In genomic region chr3:197222816-197223419, GRCh38 we compare ENCODE assay signal across 20 cellular contexts.
A peak's percentile ranks its signal among the peaks of the same experiment; 100 is the strongest.
DNase-seq lines count a peak whose midpoint lies in the region; ATAC-seq and TF ChIP-seq lines count a peak whose summit lies in the region.
"Had no signal": no experiment of that assay in that cellular context is flagged by ENCODE, and none has a peak within 500 bp of the region (broad histone marks: within the 10 kb centered on the region; RNA-seq: fewer than 3 reads in every experiment).

No MANE protein-coding gene starts in this region.

- H3K4ac ChIP-seq in H9 (ENCODE audit: low read depth, low read length): no peak overlapping the region

- H3K9me3 Mint-ChIP-seq in H9 (no peaks in the 10 kb centered on the region), glutamatergic neuron (ENCODE audit: unreplicated experiment) (peaks cover 2% of the 10 kb centered on the region)
- no peaks in the 10 kb centered on the region for H3K9me3 Mint-ChIP-seq in activated T-helper 2 cell treated with anti-CD3 and anti-CD28 coated beads, Interferon-gamma antibody, Interleukin-2, Interleukin-4, amounts not matched to agents 10 μg/mL and 5 μg/mL and 100 μg/mL, durations not matched to agents 14 hours and 24 hours and 36 hours
- H3K9me3 Mint-ChIP-seq: activated naive CD8-positive, alpha-beta T cell treated with anti-CD3 and anti-CD28 coated beads, Interleukin-2, amount 50 U/mL, for 24 hours; T-helper 1 cell treated with Interleukin-12 subunit alpha and Interleukin-12 subunit beta and Interleukin-4 antibody, amounts not matched to agents 30 μg/mL and 1 μg/mL, for 36 hours had no signal

- peak overlapping the region in 2 of 3 experiments; percentile 17 to 41; a peak in 2 of 7 replicates for H3K27ac Mint-ChIP-seq in H9
- peak overlapping the region; percentile 24 for H3K27ac Mint-ChIP-seq in activated T-helper 2 cell treated with anti-CD3 and anti-CD28 coated beads, Interferon-gamma antibody, Interleukin-2, Interleukin-4, amounts not matched to agents 10 μg/mL and 5 μg/mL and 100 μg/mL, durations not matched to agents 14 hours and 24 hours and 36 hours
- peak overlapping the region; percentile 6 for H3K27ac Mint-ChIP-seq in glutamatergic neuron (ENCODE audit: unreplicated experiment)
- H3K27ac Mint-ChIP-seq: activated naive CD8-positive, alpha-beta T cell treated with anti-CD3 and anti-CD28 coated beads, Interleukin-2, amount 50 U/mL, for 24 hours; T-helper 1 cell treated with Interleukin-12 subunit alpha and Interleukin-12 subunit beta and Interleukin-4 antibody, amounts not matched to agents 30 μg/mL and 1 μg/mL, for 36 hours had no signal

- TF ChIP-seq CTCF in H9 (conservative IDR thresholded peaks at IDR 0.05): no peak
- no peak for TF ChIP-seq CTCF in glutamatergic neuron (IDR thresholded peaks at IDR 0.05; ENCODE audit: partially characterized antibody, unreplicated experiment)
- TF ChIP-seq CTCF in omental fat pad (IDR thresholded peaks at IDR 0.05): no peak
- no peak for TF ChIP-seq CTCF in testis (IDR thresholded peaks at IDR 0.05)

- H3K4me1 ChIP-seq in H9 (ENCODE audit: insufficient read depth, low read length) (no peaks in the 10 kb centered on the region; the same call in 1 of the 2 replicates), testis (peaks cover 10% of the 10 kb centered on the region)

- H2BK12ac ChIP-seq in H9 (ENCODE audit: insufficient read length, low read depth, low read length): no peak overlapping the region

- H3K4me1 Mint-ChIP-seq in H9: peaks cover 23 to 26% of the 10 kb centered on the region in 2 experiments
- peaks cover 10% of the 10 kb centered on the region for H3K4me1 Mint-ChIP-seq in activated T-helper 2 cell treated with anti-CD3 and anti-CD28 coated beads, Interferon-gamma antibody, Interleukin-2, Interleukin-4, amounts not matched to agents 10 μg/mL and 5 μg/mL and 100 μg/mL, durations not matched to agents 14 hours and 24 hours and 36 hours (ENCODE audit: low read depth)
- peaks cover 49% of the 10 kb centered on the region for H3K4me1 Mint-ChIP-seq in glutamatergic neuron (ENCODE audit: low read depth, unreplicated experiment)

- H3K79me2 ChIP-seq in H9 (ENCODE audit: insufficient read depth, low read length): peaks cover 3% of the 10 kb centered on the region; the same call in 1 of the 2 replicates

- H2BK20ac ChIP-seq in H9 (ENCODE audit: low read depth, low read length, poor library complexity, severe bottlenecking): no peak overlapping the region

- H3K14ac ChIP-seq in H9 (ENCODE audit: insufficient read depth, low read length): no peak overlapping the region

- H4K5ac ChIP-seq in H9 (ENCODE audit: insufficient read length, low read depth, low read length): no peak overlapping the region

- no peak overlapping the region for H2BK5ac ChIP-seq in H9 (ENCODE audit: insufficient read length, low read length)

- no peak overlapping the region for H2BK15ac ChIP-seq in H9 (ENCODE audit: low read depth, low read length)

- no peak for TF ChIP-seq POLR2A in testis (IDR thresholded peaks at IDR 0.05)

- no peak overlapping the region for H3K4me2 ChIP-seq in H9 (ENCODE audit: insufficient read depth, insufficient read length, low read length)

- H3K27me3 ChIP-seq in H9 (ENCODE audit: insufficient read depth, low read length): no peaks in the 10 kb centered on the region
- no peaks in the 10 kb centered on the region for H3K27me3 ChIP-seq in testis

- H4K20me1 ChIP-seq in H9 (ENCODE audit: control insufficient read depth, insufficient read depth, insufficient read length): no peaks in the 10 kb centered on the region

- no peak overlapping the region for H3K56ac ChIP-seq in H9 (ENCODE audit: insufficient read length, low read depth, low read length)

- no peak overlapping the region for H2BK120ac ChIP-seq in H9 (ENCODE audit: low read depth, low read length, poor library complexity, severe bottlenecking)

- ATAC-seq in omental fat pad (ENCODE audit: low FRiP score): peak; percentile 26
- ATAC-seq in stimulated activated naive CD8-positive, alpha-beta T cell treated with anti-CD3 and anti-CD28 coated beads, Interleukin-15, Interleukin-2, amounts not matched to agents 100 U/mL and 50 U/mL, for 24 hours: no peak
- ATAC-seq: activated naive CD8-positive, alpha-beta T cell treated with anti-CD3 and anti-CD28 coated beads, Interleukin-2, amount 50 U/mL, for 24 hours had no signal

- H2AK5ac ChIP-seq in H9 (ENCODE audit: insufficient read length, low read length): no peak overlapping the region

- H3K9ac ChIP-seq in H9 (ENCODE audit: extremely low read depth, insufficient read length, low read length): no peak overlapping the region

- H2AFZ ChIP-seq in H9 (ENCODE audit: low read length): no peak overlapping the region

- peaks cover 12% of the 10 kb centered on the region for H3K79me1 ChIP-seq in H9 (ENCODE audit: insufficient read depth, low read depth, low read length, poor library complexity, severe bottlenecking)

- no peak overlapping the region for H3T11ph ChIP-seq in H9 (ENCODE audit: low read length)

- H3K23me2 ChIP-seq in H9 (ENCODE audit: insufficient read length, low read depth, low read length, poor library complexity, severe bottlenecking): no peaks in the 10 kb centered on the region

- H3K27ac ChIP-seq in H9 (ENCODE audit: insufficient read length, low read depth, low read length) (no peak overlapping the region), testis (no peak overlapping the region)
- H3K27ac ChIP-seq: WERI-Rb-1 had no signal

- intact Hi-C loops in activated T-helper 2 cell treated with anti-CD3 and anti-CD28 coated beads, Interferon-gamma antibody, Interleukin-2, Interleukin-4, amounts not matched to agents 10 μg/mL and 5 μg/mL and 100 μg/mL, durations not matched to agents 14 hours and 24 hours and 36 hours (cut with micrococcal nuclease): no loop called here
- intact Hi-C loops in testis (cut with DNase I; ENCODE audit: low total_unique reads): no loop called here

- H3K18ac ChIP-seq in H9 (ENCODE audit: insufficient read length, low read depth, low read length): no peak overlapping the region

- no peaks in the 10 kb centered on the region for H3K36me3 Mint-ChIP-seq in H9 (ENCODE audit: insufficient read depth in 1 of 3, low read depth in 3 of 3)
- H3K36me3 Mint-ChIP-seq in activated T-helper 2 cell treated with anti-CD3 and anti-CD28 coated beads, Interferon-gamma antibody, Interleukin-2, Interleukin-4, amounts not matched to agents 10 μg/mL and 5 μg/mL and 100 μg/mL, durations not matched to agents 14 hours and 24 hours and 36 hours (ENCODE audit: low read depth): no peaks in the 10 kb centered on the region
- no peaks in the 10 kb centered on the region for H3K36me3 Mint-ChIP-seq in glutamatergic neuron (ENCODE audit: unreplicated experiment)

- no peaks in the 10 kb centered on the region for H3K27me3 Mint-ChIP-seq in H9 (ENCODE audit: low read depth)
- H3K27me3 Mint-ChIP-seq in activated T-helper 2 cell treated with anti-CD3 and anti-CD28 coated beads, Interferon-gamma antibody, Interleukin-2, Interleukin-4, amounts not matched to agents 10 μg/mL and 5 μg/mL and 100 μg/mL, durations not matched to agents 14 hours and 24 hours and 36 hours (ENCODE audit: low read depth): no peaks in the 10 kb centered on the region
- H3K27me3 Mint-ChIP-seq in glutamatergic neuron (ENCODE audit: unreplicated experiment): no peaks in the 10 kb centered on the region
- H3K27me3 Mint-ChIP-seq: activated naive CD8-positive, alpha-beta T cell treated with anti-CD3 and anti-CD28 coated beads, Interleukin-2, amount 50 U/mL, for 24 hours had no signal

- H4K8ac ChIP-seq in H9 (replicated peaks; ENCODE audit: insufficient read length, low read depth, low read length): no peak overlapping the region

- no peak overlapping the region for H3K23ac ChIP-seq in H9 (ENCODE audit: insufficient read length, low read depth, low read length)

- H3K9me3 ChIP-seq in H9 (ENCODE audit: control insufficient read depth, low read depth, low read length) (no peaks in the 10 kb centered on the region), testis (no peaks in the 10 kb centered on the region)

- no peak overlapping the region for H4K91ac ChIP-seq in H9 (ENCODE audit: insufficient read length, low read depth, low read length)

- H3K36me3 ChIP-seq in testis (ENCODE audit: low read depth, missing control alignments): no peaks in the 10 kb centered on the region
- H3K36me3 ChIP-seq: WERI-Rb-1 had no signal

- no peak overlapping the region for H3K4me3 ChIP-seq in testis

- DNase-seq in H9 (no peak), glutamatergic neuron (no peak), omental fat pad (ENCODE audit: low spot score) (no peak), testis (no peak), NCI-H82 (lab: John Stamatoyannopoulos, UW) (no peak)
- DNase-seq in activated T-helper 2 cell treated with anti-CD3 and anti-CD28 coated beads, Interferon-gamma antibody, Interleukin-2, Interleukin-4, amounts not matched to agents 10 μg/mL and 5 μg/mL and 100 μg/mL, durations not matched to agents 14 hours and 24 hours and 36 hours (ENCODE audit: low spot score): no peak
- DNase-seq in stimulated activated naive CD8-positive, alpha-beta T cell treated with anti-CD3 and anti-CD28 coated beads, Interleukin-15, Interleukin-2, amounts not matched to agents 100 U/mL and 50 U/mL, for 24 hours: no peak
- DNase-seq: activated naive CD8-positive, alpha-beta T cell treated with anti-CD3 and anti-CD28 coated beads, Interleukin-2, amount 50 U/mL, for 24 hours; central memory CD4-positive, alpha-beta T cell; COR-L47; effector CD4-positive, alpha-beta T cell; EL; hippocampal formation; KBM-7; kidney glomerular epithelial cell; NCI-H2081; NCI-H510A; SHP77; WERI-Rb-1 had no signal

- no peak overlapping the region for H3K4me3 Mint-ChIP-seq in H9
- H3K4me3 Mint-ChIP-seq in activated T-helper 2 cell treated with anti-CD3 and anti-CD28 coated beads, Interferon-gamma antibody, Interleukin-2, Interleukin-4, amounts not matched to agents 10 μg/mL and 5 μg/mL and 100 μg/mL, durations not matched to agents 14 hours and 24 hours and 36 hours (ENCODE audit: low read depth): no peak overlapping the region
- no peak overlapping the region for H3K4me3 Mint-ChIP-seq in glutamatergic neuron (ENCODE audit: unreplicated experiment)
- H3K4me3 Mint-ChIP-seq: activated naive CD8-positive, alpha-beta T cell treated with anti-CD3 and anti-CD28 coated beads, Interleukin-2, amount 50 U/mL, for 24 hours; T-helper 1 cell treated with Interleukin-12 subunit alpha and Interleukin-12 subunit beta and Interleukin-4 antibody, amounts not matched to agents 30 μg/mL and 1 μg/mL, for 36 hours had no signal

- WGBS in H9 (ENCODE audit: extremely low coverage, insufficient read length, low lambda C conversion rate): no CpG with 5 or more reads among the region's 6 CpGs
- 55 to 66% methylated on average over 6 of the region's 6 CpGs for WGBS in testis, 2 donors
